1 cellular context compared by ENCODE assay signal in genomic region chr19:55171440-55171839, GRCh38.
TF ChIP-seq lines count a peak whose summit lies in the region.

No MANE protein-coding gene starts in this region.

TF ChIP-seq in K562, 482 proteins besides CTCF, POLR2A, EP300 and RAD21:
- no peak for TF ChIP-seq ZNF592 (IDR thresholded peaks at IDR 0.05)
- no peak for TF ChIP-seq XRCC5 (IDR thresholded peaks at IDR 0.05; ENCODE audit: low read depth, low read length)
- TF ChIP-seq POLR3G (IDR thresholded peaks at IDR 0.05; ENCODE audit: extremely low read depth, insufficient read length, insufficient replicate concordance): no peak
- 0 out of 2 replicates have a peak, but pooled peaks have one; percentile 15 for TF ChIP-seq SMARCA4 (IDR thresholded peaks at IDR 0.05)
- TF ChIP-seq PRMT5 (CRISPR knock-in tag; IDR thresholded peaks at IDR 0.05): no peak
- peak; percentile 57 for TF ChIP-seq CBFA2T3 (IDR thresholded peaks at IDR 0.05)
- no peak for TF ChIP-seq BRD4 (IDR thresholded peaks at IDR 0.05)
- no peak for TF ChIP-seq ATF3 (IDR thresholded peaks at IDR 0.05)
- TF ChIP-seq ATF3 (CRISPR knock-in tag; conservative IDR thresholded peaks at IDR 0.05): no peak
- peak; percentile 37; the same call in 1 of the 2 replicates for TF ChIP-seq ARID1B (IDR thresholded peaks at IDR 0.05)
- no peak for TF ChIP-seq SMC3 (conservative IDR thresholded peaks at IDR 0.05; ENCODE audit: insufficient read depth, low read depth, low read length)
- TF ChIP-seq TAF1 (IDR thresholded peaks at IDR 0.05; ENCODE audit: control insufficient read depth, extremely low read depth, insufficient read depth, low read length, severe bottlenecking): no peak
- TF ChIP-seq KLF10 (CRISPR knock-in tag; IDR thresholded peaks at IDR 0.05): no peak
- TF ChIP-seq YY1 (IDR thresholded peaks at IDR 0.05; ENCODE audit: borderline replicate concordance in 1 of 3, control insufficient read depth in 1 of 3, extremely low read depth in 1 of 3, insufficient read depth in 3 of 3, insufficient read length in 1 of 3, insufficient replicate concordance in 2 of 3, low read depth in 1 of 3, low read length in 2 of 3): no peak
- no peak for TF ChIP-seq ESRRA (IDR thresholded peaks at IDR 0.05; ENCODE audit: borderline replicate concordance, low read depth)
TF ChIP-seq in K562: peak in this region for 3.
